In the genomic region with DNA sequence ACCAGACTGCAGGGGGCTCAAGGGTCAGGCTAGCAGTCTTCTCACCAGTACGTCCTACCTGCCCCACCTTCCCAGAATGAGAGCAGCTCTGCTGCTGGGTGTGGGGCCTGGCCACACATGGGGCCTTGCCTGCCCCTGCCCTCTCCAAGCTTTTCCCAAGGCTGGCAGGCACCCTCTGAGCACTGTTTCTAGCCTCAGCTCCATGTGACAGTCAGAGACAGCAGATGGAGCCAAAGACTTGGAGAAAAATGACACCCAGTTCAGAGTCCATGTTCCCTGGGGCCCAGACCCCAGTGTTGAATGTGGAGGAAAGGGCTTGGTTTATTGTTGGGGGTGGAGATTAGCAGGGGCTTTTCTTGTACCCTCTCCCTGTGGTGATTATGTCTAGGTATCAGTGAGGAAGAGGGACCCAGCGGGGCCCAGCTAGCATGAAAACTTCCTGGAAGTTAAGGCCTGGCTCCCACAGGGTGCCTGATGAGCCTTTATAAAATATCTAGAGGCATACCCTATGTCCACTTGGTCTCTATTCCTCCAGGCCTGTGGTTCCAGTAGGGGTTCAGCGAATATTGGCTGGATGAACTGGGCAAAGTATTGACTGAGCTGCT, we compare ENCODE assay signal across 13 cellular contexts.
A peak's percentile ranks its signal among the peaks of the same experiment; 100 is the strongest.
DNase-seq lines count a peak whose midpoint lies in the region; ATAC-seq and TF ChIP-seq lines count a peak whose summit lies in the region.
"Had no signal": no experiment of that assay in that cellular context is flagged by ENCODE, and none has a peak within 500 bp of the region (broad histone marks: within the 10 kb centered on the region; RNA-seq: fewer than 3 reads in every experiment).

No MANE protein-coding gene starts in this region.

- H3K27me3 Mint-ChIP-seq in WTC11 (ENCODE audit: low read depth): no peaks in the 10 kb centered on the region

- H3K4me3 Mint-ChIP-seq in WTC11: no peak overlapping the region

- H3K4me1 Mint-ChIP-seq in WTC11: peaks cover 10% of the 10 kb centered on the region

- no peak for TF ChIP-seq CTCF in WTC11 (IDR thresholded peaks at IDR 0.05)
- no peak for TF ChIP-seq CTCF in omental fat pad (IDR thresholded peaks at IDR 0.05)

- H3K9me3 Mint-ChIP-seq in WTC11: peaks cover 3% of the 10 kb centered on the region; the same call in 1 of the 2 replicates

- DNase-seq in DMS 273 (lab: John Stamatoyannopoulos, UW; ENCODE audit: unreplicated experiment): peak; percentile 77
- peak; percentile 73 for DNase-seq in HuH-7 (ENCODE audit: low spot score)
- no peak for DNase-seq in WTC11 (ENCODE audit: low spot score)
- peak; percentile 60 for DNase-seq in mesenteric fat pad (ENCODE audit: low spot score)
- no peak for DNase-seq in pons (ENCODE audit: low spot score)
- no peak for DNase-seq in omental fat pad (ENCODE audit: low spot score)
- DNase-seq in AG08395 (ENCODE audit: low spot score): no peak
- DNase-seq: activated effector memory CD4-positive, alpha-beta T cell treated with anti-CD3 and anti-CD28 coated beads, Interleukin-2, amount 50 U/mL, for 16 hours; heart right ventricle; NCI-H345; stimulated activated CD4-positive, alpha-beta T cell treated with anti-CD3 and anti-CD28 coated beads, Interleukin-1b, Interleukin-23, amount 100 ng/mL, for 48 hours; T-helper 9 cell had no signal

- CTCF ChIA-PET in WTC11 (lab: Charles Lee): interaction anchor here (0.6 to 2.4 kb wide), 11 partner anchors 8 to 301 kb away, joined by 3 to 17 read pairs (median 3); no protein-coding TSS in a partner anchor

- POLR2A ChIA-PET in WTC11 (lab: Charles Lee): no interaction called here

- ATAC-seq in WTC11 (peak; percentile 58), omental fat pad (ENCODE audit: low FRiP score) (no peak), GM19023 (IDR thresholded peaks at IDR 0.05; ENCODE audit: unreplicated experiment) (no peak)

- H3K36me3 Mint-ChIP-seq in WTC11: peaks cover 4% of the 10 kb centered on the region; the same call in 1 of the 2 replicates

- H3K27ac Mint-ChIP-seq in WTC11: no peak overlapping the region

TF ChIP-seq in WTC11, 78 proteins besides CTCF, POLR2A, EP300 and RAD21:
- TF ChIP-seq, protein P1, sequence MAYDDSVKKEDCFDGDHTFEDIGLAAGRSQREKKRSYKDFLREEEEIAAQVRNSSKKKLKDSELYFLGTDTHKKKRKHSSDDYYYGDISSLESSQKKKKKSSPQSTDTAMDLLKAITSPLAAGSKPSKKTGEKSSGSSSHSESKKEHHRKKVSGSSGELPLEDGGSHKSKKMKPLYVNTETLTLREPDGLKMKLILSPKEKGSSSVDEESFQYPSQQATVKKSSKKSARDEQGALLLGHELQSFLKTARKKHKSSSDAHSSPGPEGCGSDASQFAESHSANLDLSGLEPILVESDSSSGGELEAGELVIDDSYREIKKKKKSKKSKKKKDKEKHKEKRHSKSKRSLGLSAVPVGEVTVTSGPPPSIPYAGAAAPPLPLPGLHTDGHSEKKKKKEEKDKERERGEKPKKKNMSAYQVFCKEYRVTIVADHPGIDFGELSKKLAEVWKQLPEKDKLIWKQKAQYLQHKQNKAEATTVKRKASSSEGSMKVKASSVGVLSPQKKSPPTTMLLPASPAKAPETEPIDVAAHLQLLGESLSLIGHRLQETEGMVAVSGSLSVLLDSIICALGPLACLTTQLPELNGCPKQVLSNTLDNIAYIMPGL (CRISPR knock-in tag; IDR thresholded peaks at IDR 0.05): no peak
- TF ChIP-seq ZNF138 (CRISPR knock-in tag; conservative IDR thresholded peaks at IDR 0.05): no peak
- no peak for TF ChIP-seq SP1 (CRISPR knock-in tag; conservative IDR thresholded peaks at IDR 0.05)
- TF ChIP-seq ZNF396 (CRISPR knock-in tag; IDR thresholded peaks at IDR 0.05; ENCODE audit: borderline replicate concordance): no peak
- TF ChIP-seq CREM (CRISPR knock-in tag; IDR thresholded peaks at IDR 0.05): no peak
- TF ChIP-seq PREB (CRISPR knock-in tag; IDR thresholded peaks at IDR 0.05; ENCODE audit: borderline replicate concordance): no peak
- TF ChIP-seq, protein P2, sequence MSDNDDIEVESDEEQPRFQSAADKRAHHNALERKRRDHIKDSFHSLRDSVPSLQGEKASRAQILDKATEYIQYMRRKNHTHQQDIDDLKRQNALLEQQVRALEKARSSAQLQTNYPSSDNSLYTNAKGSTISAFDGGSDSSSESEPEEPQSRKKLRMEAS (CRISPR knock-in tag; IDR thresholded peaks at IDR 0.05): no peak
- TF ChIP-seq, protein P3, sequence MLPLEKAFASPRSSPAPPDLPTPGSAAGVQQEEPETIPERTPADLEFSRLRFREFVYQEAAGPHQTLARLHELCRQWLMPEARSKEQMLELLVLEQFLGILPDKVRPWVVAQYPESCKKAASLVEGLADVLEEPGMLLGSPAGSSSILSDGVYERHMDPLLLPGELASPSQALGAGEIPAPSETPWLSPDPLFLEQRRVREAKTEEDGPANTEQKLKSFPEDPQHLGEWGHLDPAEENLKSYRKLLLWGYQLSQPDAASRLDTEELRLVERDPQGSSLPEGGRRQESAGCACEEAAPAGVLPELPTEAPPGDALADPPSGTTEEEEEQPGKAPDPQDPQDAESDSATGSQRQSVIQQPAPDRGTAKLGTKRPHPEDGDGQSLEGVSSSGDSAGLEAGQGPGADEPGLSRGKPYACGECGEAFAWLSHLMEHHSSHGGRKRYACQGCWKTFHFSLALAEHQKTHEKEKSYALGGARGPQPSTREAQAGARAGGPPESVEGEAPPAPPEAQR (CRISPR knock-in tag; IDR thresholded peaks at IDR 0.05): no peak
TF ChIP-seq in WTC11: peak in this region for 0.

Comparison
In these comparisons a context has a peak if more than half of its experiments do, and no peak if none do; other contexts are left out.
1. DNase-seq: peak in DMS 273 (single experiment), HuH-7 (single experiment) and mesenteric fat pad (single experiment); none in WTC11 (single experiment), pons (single experiment), omental fat pad (single experiment) and AG08395 (single experiment).